Comparison of ENCODE assay signal across 21 cellular contexts in the genomic region with DNA sequence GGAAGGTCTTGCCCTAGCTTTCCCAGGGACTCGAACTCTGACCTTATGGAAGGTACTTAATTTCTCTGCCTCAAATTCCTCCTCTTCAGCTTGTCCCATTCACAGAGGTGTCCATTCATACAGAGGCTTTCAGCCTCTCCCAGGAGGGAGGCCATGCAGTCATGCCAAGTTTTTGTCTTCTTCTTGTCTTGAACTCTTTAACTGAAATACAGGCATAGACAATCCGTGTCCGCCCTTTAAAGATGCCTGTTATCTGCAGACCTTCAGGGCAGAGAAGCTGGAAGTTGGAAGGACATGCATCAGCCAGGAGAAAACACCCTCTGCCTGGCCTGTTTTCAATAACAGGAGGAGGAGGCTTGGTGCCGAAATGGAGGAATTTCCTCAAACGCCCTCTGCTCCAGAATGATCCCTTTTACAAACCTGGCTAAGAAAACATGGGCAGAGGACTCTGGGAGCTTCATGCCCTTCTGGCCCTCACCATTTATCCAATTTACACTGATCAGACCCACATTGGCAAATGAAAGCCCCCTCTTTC.
"Had no signal": no experiment of that assay in that cellular context is flagged by ENCODE, and none has a peak within 500 bp of the region (broad histone marks: within the 10 kb centered on the region; RNA-seq: fewer than 3 reads in every experiment).

No MANE protein-coding gene starts in this region.

- H3K4me3 Mint-ChIP-seq: central memory CD8-positive, alpha-beta T cell; effector memory CD8-positive, alpha-beta T cell; naive thymus-derived CD4-positive, alpha-beta T cell; nephron; stimulated activated effector memory CD8-positive, alpha-beta T cell treated with anti-CD3 and anti-CD28 coated beads, Interleukin-12 subunit alpha, Interleukin-12 subunit beta, amount 100 ng/mL, for 72 hours had no signal

- H3K4me3 ChIP-seq: colonic mucosa, left lung, pancreas, right lobe of liver, stomach, thyroid gland had no signal

- H3K4me1 ChIP-seq: colonic mucosa, pancreas, right lobe of liver, stomach, thyroid gland had no signal

- H3K27ac ChIP-seq: colonic mucosa, left lung, pancreas, right lobe of liver, stomach, thyroid gland had no signal

- ATAC-seq: effector memory CD8-positive, alpha-beta T cell; naive thymus-derived CD4-positive, alpha-beta T cell; right lobe of liver; stimulated activated effector memory CD8-positive, alpha-beta T cell treated with anti-CD3 and anti-CD28 coated beads, Interleukin-12 subunit alpha, Interleukin-12 subunit beta, amount 100 ng/mL, for 72 hours had no signal

- H3K27me3 ChIP-seq: colonic mucosa, pancreas, right lobe of liver, thyroid gland had no signal

- H3K9me3 ChIP-seq: colonic mucosa, left lung, pancreas, right lobe of liver, stomach, thyroid gland had no signal

- H3K9me3 Mint-ChIP-seq: central memory CD8-positive, alpha-beta T cell; effector memory CD8-positive, alpha-beta T cell; naive thymus-derived CD4-positive, alpha-beta T cell; stimulated activated effector memory CD8-positive, alpha-beta T cell treated with anti-CD3 and anti-CD28 coated beads, Interleukin-12 subunit alpha, Interleukin-12 subunit beta, amount 100 ng/mL, for 72 hours had no signal

- H3K36me3 ChIP-seq: colonic mucosa, left lung, pancreas, right lobe of liver, stomach, thyroid gland had no signal

- H3K4me1 Mint-ChIP-seq: central memory CD8-positive, alpha-beta T cell; naive thymus-derived CD4-positive, alpha-beta T cell; stimulated activated effector memory CD8-positive, alpha-beta T cell treated with anti-CD3 and anti-CD28 coated beads, Interleukin-12 subunit alpha, Interleukin-12 subunit beta, amount 100 ng/mL, for 72 hours had no signal

- H3K27ac Mint-ChIP-seq: effector memory CD8-positive, alpha-beta T cell; naive thymus-derived CD4-positive, alpha-beta T cell; nephron; stimulated activated effector memory CD8-positive, alpha-beta T cell treated with anti-CD3 and anti-CD28 coated beads, Interleukin-12 subunit alpha, Interleukin-12 subunit beta, amount 100 ng/mL, for 72 hours had no signal

- DNase-seq: colonic mucosa; dermis blood vessel endothelial cell; effector memory CD8-positive, alpha-beta T cell; left cardiac atrium; left lung; mesenchymal stem cell; midbrain; naive thymus-derived CD4-positive, alpha-beta T cell; occipital lobe; pancreas; retina; right lobe of liver; stimulated activated CD4-positive, alpha-beta T cell treated with anti-CD3 and anti-CD28 coated beads, Interleukin-2, amount 100 ng/mL, for 24 hours; stimulated activated CD4-positive, alpha-beta T cell treated with anti-CD3 and anti-CD28 coated beads, Interleukin-4, amount 100 ng/mL, for 24 hours; stimulated activated naive CD4-positive, alpha-beta T cell treated with Interleukin-2 at 50 U/mL for 16 hours; stomach; thyroid gland; trophoblast cell had no signal

- H3K36me3 Mint-ChIP-seq: naive thymus-derived CD4-positive, alpha-beta T cell; stimulated activated effector memory CD8-positive, alpha-beta T cell treated with anti-CD3 and anti-CD28 coated beads, Interleukin-12 subunit alpha, Interleukin-12 subunit beta, amount 100 ng/mL, for 72 hours had no signal

- H3K27me3 Mint-ChIP-seq: central memory CD8-positive, alpha-beta T cell; effector memory CD8-positive, alpha-beta T cell had no signal
